In the genomic region with DNA sequence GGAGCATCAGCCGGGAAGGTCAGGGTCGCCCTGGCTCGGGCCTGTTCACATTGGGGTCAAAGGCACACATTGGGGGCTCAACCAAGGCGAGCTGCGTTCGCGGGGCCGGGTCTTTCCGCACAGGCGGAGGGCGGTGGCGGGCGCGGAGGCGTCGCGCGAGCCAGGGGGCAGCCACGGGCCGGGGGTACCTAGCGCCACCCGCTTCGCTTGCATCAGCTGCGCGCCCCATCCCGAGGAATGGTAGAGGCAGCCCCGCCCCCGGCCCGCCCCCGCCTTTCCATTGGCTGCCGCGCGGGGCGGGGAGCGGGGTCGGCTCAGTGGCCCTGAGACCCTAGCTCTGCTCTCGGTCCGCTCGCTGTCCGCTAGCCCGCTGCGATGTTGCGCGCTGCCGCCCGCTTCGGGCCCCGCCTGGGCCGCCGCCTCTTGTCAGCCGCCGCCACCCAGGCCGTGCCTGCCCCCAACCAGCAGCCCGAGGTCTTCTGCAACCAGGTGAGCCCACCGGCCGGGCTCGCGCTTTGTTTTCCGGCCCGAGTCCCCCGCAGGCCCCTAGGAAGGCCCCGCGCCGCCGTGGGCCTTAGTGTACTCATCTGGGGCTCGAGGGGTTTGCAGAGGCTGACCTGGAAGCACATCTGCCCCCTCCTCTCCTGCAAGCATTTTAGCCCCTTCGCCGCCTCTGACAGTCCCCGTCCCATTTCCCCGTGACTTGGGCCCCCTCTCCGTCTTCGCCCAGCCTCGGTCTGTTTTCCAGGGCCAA, we compare ENCODE assay signal across 1 cellular context.
A peak's percentile ranks its signal among the peaks of the same experiment; 100 is the strongest.
TF ChIP-seq lines count a peak whose summit lies in the region.

A gene (plus strand): TSS at position 326 of the 754 bp plus-strand sequence. CDS start 50 bp downstream, at position 376.

TF ChIP-seq in HepG2, 621 proteins besides CTCF, POLR2A, EP300 and RAD21 (continued from another document and continues in another):
- TF ChIP-seq, protein P1, sequence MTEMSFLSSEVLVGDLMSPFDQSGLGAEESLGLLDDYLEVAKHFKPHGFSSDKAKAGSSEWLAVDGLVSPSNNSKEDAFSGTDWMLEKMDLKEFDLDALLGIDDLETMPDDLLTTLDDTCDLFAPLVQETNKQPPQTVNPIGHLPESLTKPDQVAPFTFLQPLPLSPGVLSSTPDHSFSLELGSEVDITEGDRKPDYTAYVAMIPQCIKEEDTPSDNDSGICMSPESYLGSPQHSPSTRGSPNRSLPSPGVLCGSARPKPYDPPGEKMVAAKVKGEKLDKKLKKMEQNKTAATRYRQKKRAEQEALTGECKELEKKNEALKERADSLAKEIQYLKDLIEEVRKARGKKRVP (CRISPR knock-in tag; IDR thresholded peaks at IDR 0.05) = peak in 1 of 2 experiments; percentile 99; a peak in 2 of 4 replicates
- TF ChIP-seq, protein P2, sequence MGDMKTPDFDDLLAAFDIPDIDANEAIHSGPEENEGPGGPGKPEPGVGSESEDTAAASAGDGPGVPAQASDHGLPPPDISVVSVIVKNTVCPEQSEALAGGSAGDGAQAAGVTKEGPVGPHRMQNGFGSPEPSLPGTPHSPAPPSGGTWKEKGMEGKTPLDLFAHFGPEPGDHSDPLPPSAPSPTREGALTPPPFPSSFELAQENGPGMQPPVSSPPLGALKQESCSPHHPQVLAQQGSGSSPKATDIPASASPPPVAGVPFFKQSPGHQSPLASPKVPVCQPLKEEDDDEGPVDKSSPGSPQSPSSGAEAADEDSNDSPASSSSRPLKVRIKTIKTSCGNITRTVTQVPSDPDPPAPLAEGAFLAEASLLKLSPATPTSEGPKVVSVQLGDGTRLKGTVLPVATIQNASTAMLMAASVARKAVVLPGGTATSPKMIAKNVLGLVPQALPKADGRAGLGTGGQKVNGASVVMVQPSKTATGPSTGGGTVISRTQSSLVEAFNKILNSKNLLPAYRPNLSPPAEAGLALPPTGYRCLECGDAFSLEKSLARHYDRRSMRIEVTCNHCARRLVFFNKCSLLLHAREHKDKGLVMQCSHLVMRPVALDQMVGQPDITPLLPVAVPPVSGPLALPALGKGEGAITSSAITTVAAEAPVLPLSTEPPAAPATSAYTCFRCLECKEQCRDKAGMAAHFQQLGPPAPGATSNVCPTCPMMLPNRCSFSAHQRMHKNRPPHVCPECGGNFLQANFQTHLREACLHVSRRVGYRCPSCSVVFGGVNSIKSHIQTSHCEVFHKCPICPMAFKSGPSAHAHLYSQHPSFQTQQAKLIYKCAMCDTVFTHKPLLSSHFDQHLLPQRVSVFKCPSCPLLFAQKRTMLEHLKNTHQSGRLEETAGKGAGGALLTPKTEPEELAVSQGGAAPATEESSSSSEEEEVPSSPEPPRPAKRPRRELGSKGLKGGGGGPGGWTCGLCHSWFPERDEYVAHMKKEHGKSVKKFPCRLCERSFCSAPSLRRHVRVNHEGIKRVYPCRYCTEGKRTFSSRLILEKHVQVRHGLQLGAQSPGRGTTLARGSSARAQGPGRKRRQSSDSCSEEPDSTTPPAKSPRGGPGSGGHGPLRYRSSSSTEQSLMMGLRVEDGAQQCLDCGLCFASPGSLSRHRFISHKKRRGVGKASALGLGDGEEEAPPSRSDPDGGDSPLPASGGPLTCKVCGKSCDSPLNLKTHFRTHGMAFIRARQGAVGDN (CRISPR knock-in tag; IDR thresholded peaks at IDR 0.05) = peak; percentile 94
- TF ChIP-seq ZNF552 (CRISPR knock-in tag; IDR thresholded peaks at IDR 0.05; ENCODE audit: borderline replicate concordance) (0 out of 2 replicates have a peak, but pooled peaks have one; percentile 21), ZNF772 (CRISPR knock-in tag; IDR thresholded peaks at IDR 0.05) (0 out of 2 replicates have a peak, but pooled peaks have one; percentile 68), ZNF563 (CRISPR knock-in tag; IDR thresholded peaks at IDR 0.05) (peak; percentile 96), EEA1 (CRISPR knock-in tag; IDR thresholded peaks at IDR 0.05; ENCODE audit: borderline replicate concordance) (no peak), JUNB (CRISPR knock-in tag; IDR thresholded peaks at IDR 0.05; ENCODE audit: borderline replicate concordance) (no peak), KDM5B (CRISPR knock-in tag; IDR thresholded peaks at IDR 0.05; ENCODE audit: borderline replicate concordance) (peak; percentile 89; the same call in 1 of the 2 replicates), ZNF331 (CRISPR knock-in tag; IDR thresholded peaks at IDR 0.05) (peak; percentile 88), ZNF607 (CRISPR knock-in tag; IDR thresholded peaks at IDR 0.05; ENCODE audit: borderline replicate concordance) (0 out of 2 replicates have a peak, but pooled peaks have one; percentile 28), ZC3H13 (CRISPR knock-in tag; IDR thresholded peaks at IDR 0.05) (0 out of 2 replicates have a peak, but pooled peaks have one; percentile 51), STAG1 (CRISPR knock-in tag; IDR thresholded peaks at IDR 0.05) (peak; percentile 46), ZNF724P (CRISPR knock-in tag; IDR thresholded peaks at IDR 0.05; ENCODE audit: borderline replicate concordance) (peak; percentile 67; the same call in 1 of the 2 replicates), TEAD3 (CRISPR knock-in tag; optimal IDR thresholded peaks at IDR 0.05; ENCODE audit: borderline replicate concordance) (peak; percentile 57), KLF15 (CRISPR knock-in tag; IDR thresholded peaks at IDR 0.05; ENCODE audit: borderline replicate concordance) (peak; percentile 67; the same call in 1 of the 2 replicates), ZIK1 (CRISPR knock-in tag; IDR thresholded peaks at IDR 0.05; ENCODE audit: borderline replicate concordance, low read depth) (peak; percentile 65; the same call in 1 of the 2 replicates), BRCA1 (CRISPR knock-in tag; IDR thresholded peaks at IDR 0.05) (0 out of 2 replicates have a peak, but pooled peaks have one; percentile 48), MAFK (conservative IDR thresholded peaks at IDR 0.05 in 1 of 2, IDR thresholded peaks at IDR 0.05 in 1 of 2; ENCODE audit: low read length in 2 of 2) (no peak), ZNF205 (CRISPR knock-in tag; IDR thresholded peaks at IDR 0.05) (0 out of 2 replicates have a peak, but pooled peaks have one; percentile 32), DMAP1 (CRISPR knock-in tag; IDR thresholded peaks at IDR 0.05) (0 out of 2 replicates have a peak, but pooled peaks have one; percentile 17), ZFP90 (CRISPR knock-in tag; IDR thresholded peaks at IDR 0.05; ENCODE audit: borderline replicate concordance) (peak; percentile 45; the same call in 1 of the 2 replicates), ZNF274 (CRISPR knock-in tag; IDR thresholded peaks at IDR 0.05) (peak; percentile 75; the same call in 1 of the 2 replicates), SOX13 (IDR thresholded peaks at IDR 0.05) (no peak), SOX13 (CRISPR knock-in tag; conservative IDR thresholded peaks at IDR 0.05 in 1 of 2, IDR thresholded peaks at IDR 0.05 in 1 of 2) (0 out of 4 replicates have a peak, but pooled peaks of 1 of the 2 experiments have one; percentile 39)
- TF ChIP-seq, protein P3, sequence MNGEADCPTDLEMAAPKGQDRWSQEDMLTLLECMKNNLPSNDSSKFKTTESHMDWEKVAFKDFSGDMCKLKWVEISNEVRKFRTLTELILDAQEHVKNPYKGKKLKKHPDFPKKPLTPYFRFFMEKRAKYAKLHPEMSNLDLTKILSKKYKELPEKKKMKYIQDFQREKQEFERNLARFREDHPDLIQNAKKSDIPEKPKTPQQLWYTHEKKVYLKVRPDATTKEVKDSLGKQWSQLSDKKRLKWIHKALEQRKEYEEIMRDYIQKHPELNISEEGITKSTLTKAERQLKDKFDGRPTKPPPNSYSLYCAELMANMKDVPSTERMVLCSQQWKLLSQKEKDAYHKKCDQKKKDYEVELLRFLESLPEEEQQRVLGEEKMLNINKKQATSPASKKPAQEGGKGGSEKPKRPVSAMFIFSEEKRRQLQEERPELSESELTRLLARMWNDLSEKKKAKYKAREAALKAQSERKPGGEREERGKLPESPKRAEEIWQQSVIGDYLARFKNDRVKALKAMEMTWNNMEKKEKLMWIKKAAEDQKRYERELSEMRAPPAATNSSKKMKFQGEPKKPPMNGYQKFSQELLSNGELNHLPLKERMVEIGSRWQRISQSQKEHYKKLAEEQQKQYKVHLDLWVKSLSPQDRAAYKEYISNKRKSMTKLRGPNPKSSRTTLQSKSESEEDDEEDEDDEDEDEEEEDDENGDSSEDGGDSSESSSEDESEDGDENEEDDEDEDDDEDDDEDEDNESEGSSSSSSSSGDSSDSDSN (CRISPR knock-in tag; IDR thresholded peaks at IDR 0.05) = peak; percentile 93; the same call in 1 of the 2 replicates
- TF ChIP-seq, protein P4, sequence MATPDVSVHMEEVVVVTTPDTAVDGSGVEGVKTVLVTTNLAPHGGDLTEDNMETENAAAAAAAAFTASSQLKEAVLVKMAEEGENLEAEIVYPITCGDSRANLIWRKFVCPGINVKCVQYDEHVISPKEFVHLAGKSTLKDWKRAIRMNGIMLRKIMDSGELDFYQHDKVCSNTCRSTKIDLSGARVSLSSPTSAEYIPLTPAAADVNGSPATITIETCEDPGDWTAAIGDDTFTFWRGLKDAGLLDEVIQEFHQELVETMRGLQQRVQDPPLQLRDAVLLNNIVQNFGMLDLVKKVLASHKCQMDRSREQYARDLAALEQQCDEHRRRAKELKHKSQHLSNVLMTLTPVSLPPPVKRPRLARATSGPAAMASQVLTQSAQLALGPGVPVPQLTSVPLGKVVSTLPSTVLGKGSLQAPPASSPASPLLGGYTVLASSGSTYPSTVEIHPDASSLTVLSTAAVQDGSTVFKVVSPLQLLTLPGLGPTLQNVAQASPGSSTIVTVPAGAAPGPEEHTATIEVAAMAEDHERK (CRISPR knock-in tag; IDR thresholded peaks at IDR 0.05; ENCODE audit: low read depth) = no peak
- TF ChIP-seq, protein P5, sequence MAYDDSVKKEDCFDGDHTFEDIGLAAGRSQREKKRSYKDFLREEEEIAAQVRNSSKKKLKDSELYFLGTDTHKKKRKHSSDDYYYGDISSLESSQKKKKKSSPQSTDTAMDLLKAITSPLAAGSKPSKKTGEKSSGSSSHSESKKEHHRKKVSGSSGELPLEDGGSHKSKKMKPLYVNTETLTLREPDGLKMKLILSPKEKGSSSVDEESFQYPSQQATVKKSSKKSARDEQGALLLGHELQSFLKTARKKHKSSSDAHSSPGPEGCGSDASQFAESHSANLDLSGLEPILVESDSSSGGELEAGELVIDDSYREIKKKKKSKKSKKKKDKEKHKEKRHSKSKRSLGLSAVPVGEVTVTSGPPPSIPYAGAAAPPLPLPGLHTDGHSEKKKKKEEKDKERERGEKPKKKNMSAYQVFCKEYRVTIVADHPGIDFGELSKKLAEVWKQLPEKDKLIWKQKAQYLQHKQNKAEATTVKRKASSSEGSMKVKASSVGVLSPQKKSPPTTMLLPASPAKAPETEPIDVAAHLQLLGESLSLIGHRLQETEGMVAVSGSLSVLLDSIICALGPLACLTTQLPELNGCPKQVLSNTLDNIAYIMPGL (CRISPR knock-in tag; IDR thresholded peaks at IDR 0.05; ENCODE audit: borderline replicate concordance in 1 of 2, low read depth in 1 of 2) = peak in 1 of 2 experiments; percentile 81; a peak in 1 of 4 replicates
- TF ChIP-seq, protein P6, sequence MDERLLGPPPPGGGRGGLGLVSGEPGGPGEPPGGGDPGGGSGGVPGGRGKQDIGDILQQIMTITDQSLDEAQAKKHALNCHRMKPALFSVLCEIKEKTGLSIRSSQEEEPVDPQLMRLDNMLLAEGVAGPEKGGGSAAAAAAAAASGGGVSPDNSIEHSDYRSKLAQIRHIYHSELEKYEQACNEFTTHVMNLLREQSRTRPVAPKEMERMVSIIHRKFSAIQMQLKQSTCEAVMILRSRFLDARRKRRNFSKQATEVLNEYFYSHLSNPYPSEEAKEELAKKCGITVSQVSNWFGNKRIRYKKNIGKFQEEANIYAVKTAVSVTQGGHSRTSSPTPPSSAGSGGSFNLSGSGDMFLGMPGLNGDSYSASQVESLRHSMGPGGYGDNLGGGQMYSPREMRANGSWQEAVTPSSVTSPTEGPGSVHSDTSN (CRISPR knock-in tag; IDR thresholded peaks at IDR 0.05) = no peak
- TF ChIP-seq, protein P7, sequence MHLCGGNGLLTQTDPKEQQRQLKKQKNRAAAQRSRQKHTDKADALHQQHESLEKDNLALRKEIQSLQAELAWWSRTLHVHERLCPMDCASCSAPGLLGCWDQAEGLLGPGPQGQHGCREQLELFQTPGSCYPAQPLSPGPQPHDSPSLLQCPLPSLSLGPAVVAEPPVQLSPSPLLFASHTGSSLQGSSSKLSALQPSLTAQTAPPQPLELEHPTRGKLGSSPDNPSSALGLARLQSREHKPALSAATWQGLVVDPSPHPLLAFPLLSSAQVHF (CRISPR knock-in tag; IDR thresholded peaks at IDR 0.05) = 0 out of 2 replicates have a peak, but pooled peaks have one; percentile 42
- TF ChIP-seq, protein P8, sequence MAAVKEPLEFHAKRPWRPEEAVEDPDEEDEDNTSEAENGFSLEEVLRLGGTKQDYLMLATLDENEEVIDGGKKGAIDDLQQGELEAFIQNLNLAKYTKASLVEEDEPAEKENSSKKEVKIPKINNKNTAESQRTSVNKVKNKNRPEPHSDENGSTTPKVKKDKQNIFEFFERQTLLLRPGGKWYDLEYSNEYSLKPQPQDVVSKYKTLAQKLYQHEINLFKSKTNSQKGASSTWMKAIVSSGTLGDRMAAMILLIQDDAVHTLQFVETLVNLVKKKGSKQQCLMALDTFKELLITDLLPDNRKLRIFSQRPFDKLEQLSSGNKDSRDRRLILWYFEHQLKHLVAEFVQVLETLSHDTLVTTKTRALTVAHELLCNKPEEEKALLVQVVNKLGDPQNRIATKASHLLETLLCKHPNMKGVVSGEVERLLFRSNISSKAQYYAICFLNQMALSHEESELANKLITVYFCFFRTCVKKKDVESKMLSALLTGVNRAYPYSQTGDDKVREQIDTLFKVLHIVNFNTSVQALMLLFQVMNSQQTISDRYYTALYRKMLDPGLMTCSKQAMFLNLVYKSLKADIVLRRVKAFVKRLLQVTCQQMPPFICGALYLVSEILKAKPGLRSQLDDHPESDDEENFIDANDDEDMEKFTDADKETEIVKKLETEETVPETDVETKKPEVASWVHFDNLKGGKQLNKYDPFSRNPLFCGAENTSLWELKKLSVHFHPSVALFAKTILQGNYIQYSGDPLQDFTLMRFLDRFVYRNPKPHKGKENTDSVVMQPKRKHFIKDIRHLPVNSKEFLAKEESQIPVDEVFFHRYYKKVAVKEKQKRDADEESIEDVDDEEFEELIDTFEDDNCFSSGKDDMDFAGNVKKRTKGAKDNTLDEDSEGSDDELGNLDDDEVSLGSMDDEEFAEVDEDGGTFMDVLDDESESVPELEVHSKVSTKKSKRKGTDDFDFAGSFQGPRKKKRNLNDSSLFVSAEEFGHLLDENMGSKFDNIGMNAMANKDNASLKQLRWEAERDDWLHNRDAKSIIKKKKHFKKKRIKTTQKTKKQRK (IDR thresholded peaks at IDR 0.05; ENCODE audit: low read length) = no peak
- TF ChIP-seq, protein P9, sequence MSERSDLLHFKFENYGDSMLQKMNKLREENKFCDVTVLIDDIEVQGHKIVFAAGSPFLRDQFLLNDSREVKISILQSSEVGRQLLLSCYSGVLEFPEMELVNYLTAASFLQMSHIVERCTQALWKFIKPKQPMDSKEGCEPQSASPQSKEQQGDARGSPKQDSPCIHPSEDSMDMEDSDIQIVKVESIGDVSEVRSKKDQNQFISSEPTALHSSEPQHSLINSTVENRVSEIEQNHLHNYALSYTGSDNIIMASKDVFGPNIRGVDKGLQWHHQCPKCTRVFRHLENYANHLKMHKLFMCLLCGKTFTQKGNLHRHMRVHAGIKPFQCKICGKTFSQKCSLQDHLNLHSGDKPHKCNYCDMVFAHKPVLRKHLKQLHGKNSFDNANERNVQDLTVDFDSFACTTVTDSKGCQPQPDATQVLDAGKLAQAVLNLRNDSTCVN (CRISPR knock-in tag; IDR thresholded peaks at IDR 0.05; ENCODE audit: borderline replicate concordance) = peak; percentile 24; the same call in 1 of the 2 replicates
- TF ChIP-seq, protein P10, sequence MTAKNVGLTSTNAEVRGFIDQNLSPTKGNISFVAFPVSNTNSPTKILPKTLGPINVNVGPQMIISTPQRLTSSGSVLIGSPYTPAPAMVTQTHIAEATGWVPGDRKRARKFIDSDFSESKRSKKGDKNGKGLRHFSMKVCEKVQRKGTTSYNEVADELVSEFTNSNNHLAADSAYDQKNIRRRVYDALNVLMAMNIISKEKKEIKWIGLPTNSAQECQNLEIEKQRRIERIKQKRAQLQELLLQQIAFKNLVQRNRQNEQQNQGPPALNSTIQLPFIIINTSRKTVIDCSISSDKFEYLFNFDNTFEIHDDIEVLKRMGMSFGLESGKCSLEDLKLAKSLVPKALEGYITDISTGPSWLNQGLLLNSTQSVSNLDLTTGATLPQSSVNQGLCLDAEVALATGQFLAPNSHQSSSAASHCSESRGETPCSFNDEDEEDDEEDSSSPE (CRISPR knock-in tag; IDR thresholded peaks at IDR 0.05) = peak; percentile 45; the same call in 1 of the 2 replicates
